Comparison of ENCODE assay signal across 7 cellular contexts in the genomic region with DNA sequence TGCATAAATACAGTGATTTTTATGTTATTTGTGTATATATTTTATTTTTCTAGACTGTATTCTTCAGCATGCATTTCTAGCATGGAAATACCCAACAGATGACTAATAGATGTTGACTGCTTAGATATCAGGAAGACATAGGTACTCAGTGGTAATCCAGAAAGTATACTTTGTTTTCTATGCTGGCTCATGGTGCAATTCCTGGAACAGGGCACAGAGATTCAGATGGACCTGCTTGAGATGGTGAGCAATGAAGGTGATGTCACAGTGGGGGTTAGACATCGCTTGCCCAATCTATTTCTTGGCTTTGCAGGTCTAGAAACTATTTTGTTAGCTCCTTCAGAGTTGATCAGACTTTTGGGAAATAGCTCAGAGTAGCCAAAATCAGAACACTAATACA. TPM values are rescaled to one million over a fixed set of nuclear protein-coding genes. Genes with fewer than 3 reads are reported as not detected.
A peak's percentile ranks its signal among the peaks of the same experiment; 100 is the strongest.
DNase-seq lines count a peak whose midpoint lies in the region; ATAC-seq, FAIRE-seq and TF ChIP-seq lines count a peak whose summit lies in the region.
"Not testable (repeated sequence)": the region's sequence is repeated elsewhere in the genome, so short reads cannot be mapped to it uniquely, and the experiment has no call there.

No MANE protein-coding gene starts in this region.

- not testable (repeated sequence) for H2AFZ ChIP-seq in IMR-90 (replicated peaks; ENCODE audit: low read length, poor library complexity); astrocyte (ENCODE audit: low read depth, low read length)

- H3K4me1 Mint-ChIP-seq in activated T-helper 17 cell treated with anti-CD3 and anti-CD28 coated beads, Interleukin-2, amount 50 U/mL, for 72 hours; astrocyte (ENCODE audit: low read depth, unreplicated experiment): not testable (repeated sequence)

- ATAC-seq in IMR-90 (ENCODE audit: low read depth) (peak; percentile 51), esophagus mucosa (peak; percentile 96)
- ATAC-seq in activated T-helper 17 cell treated with anti-CD3 and anti-CD28 coated beads, Interleukin-2, amount 50 U/mL, for 72 hours (replicated peaks) = peak; percentile 89

- not testable (repeated sequence) for H3K36me3 ChIP-seq in IMR-90 (ENCODE audit: control insufficient read depth, insufficient read depth, low read length); astrocyte (ENCODE audit: insufficient read depth, low read length); neutrophil

- not testable (repeated sequence) for H3K27ac ChIP-seq in IMR-90 (ENCODE audit: insufficient read depth, low read length); astrocyte (ENCODE audit: low read depth, low read length)
- H3K27ac ChIP-seq in neutrophil = peak overlapping the region; percentile 77

- H3K27me3 Mint-ChIP-seq in activated T-helper 17 cell treated with anti-CD3 and anti-CD28 coated beads, Interleukin-2, amount 50 U/mL, for 72 hours; astrocyte (ENCODE audit: low read depth, unreplicated experiment): not testable (repeated sequence)

- H4K20me1 ChIP-seq in IMR-90 (ENCODE audit: insufficient read depth, low read length); astrocyte (ENCODE audit: insufficient read depth, low read length): not testable (repeated sequence)

- H4K8ac ChIP-seq in IMR-90 (ENCODE audit: low read depth in 2 of 2, low read length in 2 of 2) = not testable (repeated sequence)

- no CpG with 5 or more reads among the region's 1 CpG for WGBS in IMR-90 (ENCODE audit: extremely low coverage in 2 of 2, insufficient read length in 1 of 2), 2 experiments

- H3K4me1 ChIP-seq in IMR-90 (ENCODE audit: control insufficient read depth, insufficient read depth, low read length); astrocyte (ENCODE audit: insufficient read depth, low read length): not testable (repeated sequence)
- peaks cover 39 to 43% of the 10 kb centered on the region in 2 experiments for H3K4me1 ChIP-seq in neutrophil (ENCODE audit: control insufficient read depth in 1 of 2, insufficient read depth in 1 of 2, low read depth in 1 of 2, low read length in 1 of 2)

- H3K18ac ChIP-seq in IMR-90 (ENCODE audit: low read depth, low read length) = not testable (repeated sequence)

- in situ Hi-C loops in IMR-90 (cut with MboI; ENCODE audit: low sequenced_read_pairs) = not testable (repeated sequence)

- CTCF ChIA-PET in IMR-90 (lab: Yijun Ruan, JAX) = not testable (repeated sequence)

- POLR2A ChIA-PET in IMR-90 (lab: Charles Lee; ENCODE audit: unreplicated experiment) = not testable (repeated sequence)

- dilution Hi-C loops in IMR-90 (cut with HindIII; ENCODE audit: low sequenced_read_pairs, unreplicated experiment) = not testable (repeated sequence)

- not testable (repeated sequence) for H2BK120ac ChIP-seq in IMR-90 (ENCODE audit: low read depth, low read length)

- not testable (repeated sequence) for H3K56ac ChIP-seq in IMR-90 (ENCODE audit: extremely low read depth, insufficient read depth, low read length)

- TF ChIP-seq POLR2A in IMR-90 (IDR thresholded peaks at IDR 0.05; ENCODE audit: low read depth, low read length) = not testable (repeated sequence)

- not testable (repeated sequence) for H3K4me3 Mint-ChIP-seq in activated T-helper 17 cell treated with anti-CD3 and anti-CD28 coated beads, Interleukin-2, amount 50 U/mL, for 72 hours; astrocyte (ENCODE audit: unreplicated experiment)

- H3K9me1 ChIP-seq in IMR-90 (ENCODE audit: insufficient read depth, low read length) = not testable (repeated sequence)

- TF ChIP-seq CTCF in IMR-90 (conservative IDR thresholded peaks at IDR 0.05; ENCODE audit: low read depth, low read length); astrocyte (IDR thresholded peaks at IDR 0.05; ENCODE audit: insufficient read depth, low read depth, low read length); neutrophil (IDR thresholded peaks at IDR 0.05): not testable (repeated sequence)

- H3K27me3 ChIP-seq in IMR-90 (ENCODE audit: control insufficient read depth, insufficient read depth, low read length); astrocyte (ENCODE audit: insufficient read depth, low read length); neutrophil: not testable (repeated sequence)

- peak; percentile 17 for FAIRE-seq in astrocyte (lab: Jason Lieb, UNC)

- not testable (repeated sequence) for H4K91ac ChIP-seq in IMR-90 (ENCODE audit: insufficient read depth, low read depth, low read length)

- not testable (repeated sequence) for H3K23ac ChIP-seq in IMR-90 (ENCODE audit: low read depth, low read length)

- H3K14ac ChIP-seq in IMR-90 (replicated peaks; ENCODE audit: low read depth, low read length) = not testable (repeated sequence)

- TF ChIP-seq RAD21 in IMR-90 (IDR thresholded peaks at IDR 0.05; ENCODE audit: low read length) = not testable (repeated sequence)

- not testable (repeated sequence) for H3K9me3 ChIP-seq in IMR-90 (ENCODE audit: control insufficient read depth, insufficient read depth, low read length); astrocyte (ENCODE audit: insufficient read depth, low read depth, low read length); neutrophil

- DNase-seq in IMR-90 (peak; percentile 27), astrocyte (ENCODE audit: low read depth) (peak; percentile 6)
- DNase-seq in activated CD4-positive, alpha-beta T cell treated with anti-CD3 and anti-CD28 coated beads for 48 hours = peak; percentile 18
- DNase-seq in stimulated activated CD8-positive, alpha-beta memory T cell treated with anti-CD3 and anti-CD28 coated beads, Interleukin-4, amount 100 ng/mL, for 48 hours = peak; percentile 31

- H2BK15ac ChIP-seq in IMR-90 (ENCODE audit: low read depth, low read length) = not testable (repeated sequence)

- not testable (repeated sequence) for H2BK5ac ChIP-seq in IMR-90 (ENCODE audit: low read depth, low read length, poor library complexity, severe bottlenecking)

- not testable (repeated sequence) for H3K4me2 ChIP-seq in IMR-90 (ENCODE audit: low read depth, low read length); astrocyte (ENCODE audit: low read length)

- not testable (repeated sequence) for H3K79me2 ChIP-seq in astrocyte (ENCODE audit: insufficient read depth, low read length)

- not testable (repeated sequence) for BruUV-seq in IMR-90 (replicated peaks; lab: Mats Ljungman, UMichigan)

- H3K79me1 ChIP-seq in IMR-90 (ENCODE audit: low read depth in 1 of 2, low read length in 2 of 2) = not testable (repeated sequence)

- not testable (repeated sequence) for H2AK9ac ChIP-seq in IMR-90 (replicated peaks; ENCODE audit: low read depth, low read length, poor library complexity)

- H3K27ac Mint-ChIP-seq in activated T-helper 17 cell treated with anti-CD3 and anti-CD28 coated beads, Interleukin-2, amount 50 U/mL, for 72 hours = not testable (repeated sequence)
- peak overlapping the region; percentile 51 for H3K27ac Mint-ChIP-seq in astrocyte (ENCODE audit: unreplicated experiment)

- not testable (repeated sequence) for H3K4ac ChIP-seq in IMR-90 (ENCODE audit: low read depth, low read length)

- H4K5ac ChIP-seq in IMR-90 (ENCODE audit: low read depth, low read length) = not testable (repeated sequence)

- H2BK20ac ChIP-seq in IMR-90 (ENCODE audit: low read depth, low read length) = not testable (repeated sequence)

- H2AK5ac ChIP-seq in IMR-90 (ENCODE audit: low read depth, low read length) = not testable (repeated sequence)

- not testable (repeated sequence) for H3K4me3 ChIP-seq in IMR-90 (ENCODE audit: insufficient read depth, low read depth, low read length); astrocyte (ENCODE audit: insufficient read depth, low read depth, low read length)
- peak overlapping the region; percentile 0 to 1 for H3K4me3 ChIP-seq in neutrophil (ENCODE audit: low read depth in 1 of 2, low read length in 1 of 2)

- not testable (repeated sequence) for H3K9ac ChIP-seq in IMR-90 (ENCODE audit: low read depth, low read length); astrocyte (ENCODE audit: low read length)

- intact Hi-C loops in IMR-90 (cut with micrococcal nuclease) = not testable (repeated sequence)

- H3K9me3 Mint-ChIP-seq in activated T-helper 17 cell treated with anti-CD3 and anti-CD28 coated beads, Interleukin-2, amount 50 U/mL, for 72 hours; astrocyte (ENCODE audit: unreplicated experiment): not testable (repeated sequence)

- not testable (repeated sequence) for H3K36me3 Mint-ChIP-seq in activated T-helper 17 cell treated with anti-CD3 and anti-CD28 coated beads, Interleukin-2, amount 50 U/mL, for 72 hours (ENCODE audit: low read depth); astrocyte (ENCODE audit: low read depth, unreplicated experiment)

TF ChIP-seq in IMR-90, 13 proteins besides CTCF, POLR2A, EP300 and RAD21:
- peak; percentile 33; the same call in 1 of the 2 replicates for TF ChIP-seq CEBPB (IDR thresholded peaks at IDR 0.05; ENCODE audit: low read depth, low read length)

RNA-seq across cellular contexts. Expression of gene KLHL2, which starts 41.5 kb away (rescaled TPM):
- total RNA-seq in IMR-90 (2012; rRNA removed) (12.4 and 20.6 TPM in 2 replicates), astrocyte (26.2 and 28.2 TPM in 2 replicates), esophagus mucosa (26.7 TPM)
- 8.7 and 11.0 TPM in 2 replicates for polyA plus RNA-seq in IMR-90 (2012; rRNA removed)
- polyA plus RNA-seq in IMR-90 (2012; cell fraction: cytosol; rRNA removed) = 2.4 and 4.5 TPM in 2 replicates
- polyA plus RNA-seq in IMR-90 (2012; cell fraction: nucleus; rRNA removed; ENCODE audit: low replicate concordance) = 1.0 and 11.6 TPM in 2 replicates
- total RNA-seq in activated T-helper 17 cell treated with anti-CD3 and anti-CD28 coated beads, Interleukin-2, amount 50 U/mL, for 72 hours = 10 to 100 TPM; 25.4 to 27.3 TPM
